1 cellular context compared by ENCODE assay signal in the genomic region with DNA sequence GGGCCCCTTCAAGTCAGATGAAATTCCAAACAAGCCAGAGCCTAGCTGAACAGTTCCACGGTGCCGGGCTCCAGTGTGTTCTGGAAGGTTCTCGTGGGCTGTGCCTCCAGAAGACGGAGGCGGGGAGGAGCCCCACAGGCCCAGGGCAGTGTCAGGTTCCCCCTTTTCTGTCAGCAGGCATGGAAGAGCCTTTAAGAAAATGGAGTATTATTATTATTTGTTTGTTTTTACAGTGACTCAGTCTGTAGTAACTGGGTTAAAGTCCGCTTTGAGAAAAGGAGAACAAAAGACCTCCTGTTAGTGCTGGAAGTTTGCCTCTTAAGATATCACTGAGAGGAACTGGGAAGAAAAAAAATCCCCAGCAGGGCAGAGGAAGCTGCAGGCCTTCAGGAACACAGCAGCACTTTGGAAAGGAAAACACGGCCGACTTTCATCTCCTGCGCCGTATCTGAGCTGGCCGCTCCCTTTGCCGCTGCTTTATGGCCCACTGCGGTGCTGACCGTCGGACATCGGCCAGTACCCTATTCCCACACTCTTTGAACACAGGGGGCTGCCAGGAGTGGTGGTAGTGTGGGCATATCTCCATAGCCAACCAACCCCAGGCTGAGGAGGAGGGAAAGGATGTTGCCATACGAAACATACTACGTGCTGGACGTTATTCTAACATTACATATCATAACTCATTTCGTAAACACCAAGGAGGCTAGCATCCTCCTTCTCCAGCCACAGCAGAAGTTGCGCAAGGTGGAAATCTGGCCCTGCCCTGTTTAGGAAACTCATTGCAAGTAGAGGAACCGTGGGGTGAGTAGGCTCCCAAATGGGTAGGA.
TF ChIP-seq lines count a peak whose summit lies in the region.

No MANE protein-coding gene starts in this region.

TF ChIP-seq in K562, 482 proteins besides CTCF, POLR2A, EP300 and RAD21 (continued from another document):
- TF ChIP-seq, protein P1, sequence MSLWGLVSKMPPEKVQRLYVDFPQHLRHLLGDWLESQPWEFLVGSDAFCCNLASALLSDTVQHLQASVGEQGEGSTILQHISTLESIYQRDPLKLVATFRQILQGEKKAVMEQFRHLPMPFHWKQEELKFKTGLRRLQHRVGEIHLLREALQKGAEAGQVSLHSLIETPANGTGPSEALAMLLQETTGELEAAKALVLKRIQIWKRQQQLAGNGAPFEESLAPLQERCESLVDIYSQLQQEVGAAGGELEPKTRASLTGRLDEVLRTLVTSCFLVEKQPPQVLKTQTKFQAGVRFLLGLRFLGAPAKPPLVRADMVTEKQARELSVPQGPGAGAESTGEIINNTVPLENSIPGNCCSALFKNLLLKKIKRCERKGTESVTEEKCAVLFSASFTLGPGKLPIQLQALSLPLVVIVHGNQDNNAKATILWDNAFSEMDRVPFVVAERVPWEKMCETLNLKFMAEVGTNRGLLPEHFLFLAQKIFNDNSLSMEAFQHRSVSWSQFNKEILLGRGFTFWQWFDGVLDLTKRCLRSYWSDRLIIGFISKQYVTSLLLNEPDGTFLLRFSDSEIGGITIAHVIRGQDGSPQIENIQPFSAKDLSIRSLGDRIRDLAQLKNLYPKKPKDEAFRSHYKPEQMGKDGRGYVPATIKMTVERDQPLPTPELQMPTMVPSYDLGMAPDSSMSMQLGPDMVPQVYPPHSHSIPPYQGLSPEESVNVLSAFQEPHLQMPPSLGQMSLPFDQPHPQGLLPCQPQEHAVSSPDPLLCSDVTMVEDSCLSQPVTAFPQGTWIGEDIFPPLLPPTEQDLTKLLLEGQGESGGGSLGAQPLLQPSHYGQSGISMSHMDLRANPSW (CRISPR knock-in tag; IDR thresholded peaks at IDR 0.05): no peak
- TF ChIP-seq, protein P2, sequence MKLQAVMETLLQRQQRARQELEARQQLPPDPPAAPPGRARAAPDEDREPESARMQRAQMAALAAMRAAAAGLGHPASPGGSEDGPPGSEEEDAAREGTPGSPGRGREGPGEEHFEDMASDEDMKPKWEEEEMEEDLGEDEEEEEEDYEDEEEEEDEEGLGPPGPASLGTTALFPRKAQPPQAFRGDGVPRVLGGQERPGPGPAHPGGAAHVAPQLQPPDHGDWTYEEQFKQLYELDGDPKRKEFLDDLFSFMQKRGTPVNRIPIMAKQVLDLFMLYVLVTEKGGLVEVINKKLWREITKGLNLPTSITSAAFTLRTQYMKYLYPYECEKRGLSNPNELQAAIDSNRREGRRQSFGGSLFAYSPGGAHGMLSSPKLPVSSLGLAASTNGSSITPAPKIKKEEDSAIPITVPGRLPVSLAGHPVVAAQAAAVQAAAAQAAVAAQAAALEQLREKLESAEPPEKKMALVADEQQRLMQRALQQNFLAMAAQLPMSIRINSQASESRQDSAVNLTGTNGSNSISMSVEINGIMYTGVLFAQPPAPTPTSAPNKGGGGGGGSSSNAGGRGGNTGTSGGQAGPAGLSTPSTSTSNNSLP (IDR thresholded peaks at IDR 0.05; ENCODE audit: borderline replicate concordance, low read depth, low read length): no peak
- TF ChIP-seq CEBPB (tag; IDR thresholded peaks at IDR 0.05) (peak; percentile 89), SIX5 (IDR thresholded peaks at IDR 0.05; ENCODE audit: borderline replicate concordance in 1 of 2, insufficient read depth in 1 of 2, low read depth in 1 of 2, low read length in 2 of 2) (no peak), YY1 (IDR thresholded peaks at IDR 0.05; ENCODE audit: borderline replicate concordance in 1 of 3, control insufficient read depth in 1 of 3, extremely low read depth in 1 of 3, insufficient read depth in 3 of 3, insufficient read length in 1 of 3, insufficient replicate concordance in 2 of 3, low read depth in 1 of 3, low read length in 2 of 3) (no peak), CEBPG (CRISPR knock-in tag; IDR thresholded peaks at IDR 0.05) (no peak), CEBPG (tag; conservative IDR thresholded peaks at IDR 0.05 in 1 of 2, IDR thresholded peaks at IDR 0.05 in 1 of 2) (0 out of 4 replicates have a peak, but pooled peaks of 1 of the 2 experiments have one; percentile 24), STAG1 (CRISPR knock-in tag; IDR thresholded peaks at IDR 0.05; ENCODE audit: borderline replicate concordance) (no peak), SRSF1 (IDR thresholded peaks at IDR 0.05; ENCODE audit: low read depth, low read length) (no peak)
- TF ChIP-seq, protein P3, sequence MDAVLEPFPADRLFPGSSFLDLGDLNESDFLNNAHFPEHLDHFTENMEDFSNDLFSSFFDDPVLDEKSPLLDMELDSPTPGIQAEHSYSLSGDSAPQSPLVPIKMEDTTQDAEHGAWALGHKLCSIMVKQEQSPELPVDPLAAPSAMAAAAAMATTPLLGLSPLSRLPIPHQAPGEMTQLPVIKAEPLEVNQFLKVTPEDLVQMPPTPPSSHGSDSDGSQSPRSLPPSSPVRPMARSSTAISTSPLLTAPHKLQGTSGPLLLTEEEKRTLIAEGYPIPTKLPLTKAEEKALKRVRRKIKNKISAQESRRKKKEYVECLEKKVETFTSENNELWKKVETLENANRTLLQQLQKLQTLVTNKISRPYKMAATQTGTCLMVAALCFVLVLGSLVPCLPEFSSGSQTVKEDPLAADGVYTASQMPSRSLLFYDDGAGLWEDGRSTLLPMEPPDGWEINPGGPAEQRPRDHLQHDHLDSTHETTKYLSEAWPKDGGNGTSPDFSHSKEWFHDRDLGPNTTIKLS (IDR thresholded peaks at IDR 0.05; ENCODE audit: borderline replicate concordance, low read depth): no peak
